In genomic region chr5:18105449-18105848, GRCh38 we compare ENCODE assay signal across 8 cellular contexts.
"Had no signal": no experiment of that assay in that cellular context is flagged by ENCODE, and none has a peak within 500 bp of the region (broad histone marks: within the 10 kb centered on the region; RNA-seq: fewer than 3 reads in every experiment).

No MANE protein-coding gene starts in this region.

- FAIRE-seq: HepG2 had no signal

- DNase-seq: GM23248, GOT3, H7, HFFc6 had no signal

- H3K4me3 ChIP-seq: GM23248, HAP-1 had no signal

- H3K9ac ChIP-seq: GM23248 had no signal

- H2AFZ ChIP-seq: GM23248 had no signal

- ATAC-seq: HCT116, HepG2 had no signal

- H3K4me1 ChIP-seq: HAP-1 had no signal

- H3K27ac ChIP-seq: GM23248, HL-60 had no signal

- H3K36me3 ChIP-seq: HAP-1 had no signal

- H3K9me3 ChIP-seq: HAP-1 had no signal
